9 cellular contexts compared by ENCODE assay signal in the genomic region with DNA sequence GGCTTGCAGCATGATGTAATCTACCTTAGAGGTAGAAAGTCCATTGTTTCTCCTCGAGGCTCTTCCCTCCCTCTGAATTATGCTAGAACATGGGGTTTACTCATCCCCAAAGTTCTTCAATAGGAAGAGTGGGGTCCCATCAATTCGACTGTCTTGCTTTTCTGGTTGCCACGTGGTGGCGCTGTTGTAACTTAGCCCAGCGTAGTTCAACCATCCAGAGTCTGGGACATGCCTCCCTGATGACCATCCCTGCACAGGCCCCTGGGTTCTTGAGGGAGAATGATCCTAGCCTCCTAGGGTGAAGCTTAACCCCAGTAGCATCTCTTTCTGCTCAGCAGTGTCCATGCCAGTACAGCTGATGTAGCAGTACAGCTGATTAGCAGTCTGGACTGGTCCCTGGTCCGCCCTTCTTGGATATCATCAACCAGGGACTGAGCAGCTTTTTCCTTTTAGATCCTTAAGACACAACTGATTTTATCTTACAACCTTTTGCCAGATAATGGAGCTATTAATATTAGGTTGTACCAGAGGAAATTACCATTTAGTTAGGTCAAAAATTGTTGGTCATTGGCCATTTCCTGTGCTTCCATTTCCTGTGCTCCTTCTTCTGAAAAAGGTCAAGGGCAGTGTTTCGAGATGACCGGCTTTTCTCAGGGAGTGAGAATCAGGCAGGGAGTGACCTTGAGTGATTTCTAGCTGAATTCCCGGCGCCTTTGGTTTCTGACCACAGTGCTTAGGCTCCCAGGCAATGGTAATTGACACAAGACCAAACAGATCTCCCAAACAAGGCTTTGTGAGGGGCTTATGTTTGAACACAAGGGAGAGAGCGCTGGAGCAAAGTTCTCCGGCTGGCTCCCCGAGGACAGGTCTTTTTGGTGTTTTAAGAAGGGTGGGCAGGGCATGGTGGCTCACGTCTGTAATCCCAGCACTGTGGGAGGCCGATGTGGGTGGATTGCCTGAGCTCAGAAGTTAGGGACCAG.
DNase-seq lines count a peak whose midpoint lies in the region; ATAC-seq and TF ChIP-seq lines count a peak whose summit lies in the region.
"Had no signal": no experiment of that assay in that cellular context is flagged by ENCODE, and none has a peak within 500 bp of the region (broad histone marks: within the 10 kb centered on the region; RNA-seq: fewer than 3 reads in every experiment).

No MANE protein-coding gene starts in this region.

- peaks cover 2% of the 10 kb centered on the region for H3K27me3 Mint-ChIP-seq in brain
- H3K27me3 Mint-ChIP-seq: activated naive CD4-positive, alpha-beta T cell treated with anti-CD3 and anti-CD28 coated beads, Interleukin-2, amount 50 U/mL, for 24 hours had no signal

- no peaks in the 10 kb centered on the region for H3K27me3 ChIP-seq in right lobe of liver

- no peak overlapping the region for H3K4me3 ChIP-seq in AG09309 (ENCODE audit: control insufficient read depth, low read depth, low read length)
- no peak overlapping the region for H3K4me3 ChIP-seq in right lobe of liver

- no peaks in the 10 kb centered on the region for H3K4me1 ChIP-seq in right lobe of liver

- TF ChIP-seq CTCF in AG09309 (IDR thresholded peaks at IDR 0.05; ENCODE audit: control insufficient read depth, insufficient read depth, low read depth, low read length, missing control alignments): peak; percentile 27
- peak; percentile 42 to 48 for TF ChIP-seq CTCF in brain (conservative IDR thresholded peaks at IDR 0.05)
- peak; percentile 43 to 67 (median 62) for TF ChIP-seq CTCF in right lobe of liver (IDR thresholded peaks at IDR 0.05)

- H3K9me3 Mint-ChIP-seq in brain: peaks cover 0 to 11% (median 0%) of the 10 kb centered on the region in 5 experiments
- H3K9me3 Mint-ChIP-seq: activated naive CD4-positive, alpha-beta T cell treated with anti-CD3 and anti-CD28 coated beads, Interleukin-2, amount 50 U/mL, for 24 hours had no signal

- H3K27ac ChIP-seq in right lobe of liver: peak overlapping the region in 1 of 3 donors; percentile 18

- intact Hi-C loops in right lobe of liver (cut with DNase I): loop anchor here (10.0 kb wide), 1 partner anchor 60 kb away; no protein-coding TSS in a partner anchor

- H3K4me1 Mint-ChIP-seq in brain: peaks cover 4% of the 10 kb centered on the region
- H3K4me1 Mint-ChIP-seq: activated naive CD4-positive, alpha-beta T cell treated with anti-CD3 and anti-CD28 coated beads, Interleukin-2, amount 50 U/mL, for 24 hours had no signal

- no peaks in the 10 kb centered on the region for H3K9me3 ChIP-seq in right lobe of liver

- peaks cover 6% of the 10 kb centered on the region for H3K36me3 Mint-ChIP-seq in brain
- H3K36me3 Mint-ChIP-seq: activated naive CD4-positive, alpha-beta T cell treated with anti-CD3 and anti-CD28 coated beads, Interleukin-2, amount 50 U/mL, for 24 hours had no signal

- peak; percentile 68 to 78 (median 72) for ATAC-seq in right lobe of liver
- ATAC-seq in GM21528 (IDR thresholded peaks at IDR 0.05; ENCODE audit: low FRiP score, unreplicated experiment): no peak
- no peak for ATAC-seq in HG03196 (IDR thresholded peaks at IDR 0.05; ENCODE audit: unreplicated experiment)

- no peak for TF ChIP-seq POLR2A in right lobe of liver (IDR thresholded peaks at IDR 0.05)

- peak overlapping the region in 1 of 5 experiments; percentile 26 for H3K27ac Mint-ChIP-seq in brain
- H3K27ac Mint-ChIP-seq: activated naive CD4-positive, alpha-beta T cell treated with anti-CD3 and anti-CD28 coated beads, Interleukin-2, amount 50 U/mL, for 24 hours had no signal

- H3K4me3 Mint-ChIP-seq in brain: no peak overlapping the region
- H3K4me3 Mint-ChIP-seq: activated naive CD4-positive, alpha-beta T cell treated with anti-CD3 and anti-CD28 coated beads, Interleukin-2, amount 50 U/mL, for 24 hours had no signal

- no peaks in the 10 kb centered on the region for H3K36me3 ChIP-seq in right lobe of liver

- 41% methylated on average over 12 of the region's 15 CpGs for WGBS in right lobe of liver (ENCODE audit: insufficient coverage, low coverage, low lambda C conversion rate, missing lambda C conversion rate)

- DNase-seq in AG09309 (ENCODE audit: low read depth) (no peak), HUDEP-2 (lab: John Stamatoyannopoulos, UW; ENCODE audit: unreplicated experiment in 76 of 76) (peak in 50 of 76 experiments; percentile 6 to 64 (median 32)), right lobe of liver (peak in 2 of 3 donors; percentile 56 to 63), midbrain (lab: John Stamatoyannopoulos, UW) (no peak), glomerular visceral epithelial cell (ENCODE audit: extremely low spot score) (no peak)

Comparison
In these comparisons a context has a peak if more than half of its experiments do, and no peak if none do; other contexts are left out.
1. DNase-seq: peak in HUDEP-2 (50 of 76) and right lobe of liver (2 of 3); none in AG09309 (single experiment), midbrain (single experiment) and glomerular visceral epithelial cell (single experiment).
2. ATAC-seq: peak in right lobe of liver (4 of 4); none in GM21528 (single experiment) and HG03196 (single experiment).
3. Peak in every context shown above with its lines, with median percentiles within 50 percentile points of each other: CTCF ChIP-seq.